1 cellular context compared by ENCODE assay signal in the genomic region with DNA sequence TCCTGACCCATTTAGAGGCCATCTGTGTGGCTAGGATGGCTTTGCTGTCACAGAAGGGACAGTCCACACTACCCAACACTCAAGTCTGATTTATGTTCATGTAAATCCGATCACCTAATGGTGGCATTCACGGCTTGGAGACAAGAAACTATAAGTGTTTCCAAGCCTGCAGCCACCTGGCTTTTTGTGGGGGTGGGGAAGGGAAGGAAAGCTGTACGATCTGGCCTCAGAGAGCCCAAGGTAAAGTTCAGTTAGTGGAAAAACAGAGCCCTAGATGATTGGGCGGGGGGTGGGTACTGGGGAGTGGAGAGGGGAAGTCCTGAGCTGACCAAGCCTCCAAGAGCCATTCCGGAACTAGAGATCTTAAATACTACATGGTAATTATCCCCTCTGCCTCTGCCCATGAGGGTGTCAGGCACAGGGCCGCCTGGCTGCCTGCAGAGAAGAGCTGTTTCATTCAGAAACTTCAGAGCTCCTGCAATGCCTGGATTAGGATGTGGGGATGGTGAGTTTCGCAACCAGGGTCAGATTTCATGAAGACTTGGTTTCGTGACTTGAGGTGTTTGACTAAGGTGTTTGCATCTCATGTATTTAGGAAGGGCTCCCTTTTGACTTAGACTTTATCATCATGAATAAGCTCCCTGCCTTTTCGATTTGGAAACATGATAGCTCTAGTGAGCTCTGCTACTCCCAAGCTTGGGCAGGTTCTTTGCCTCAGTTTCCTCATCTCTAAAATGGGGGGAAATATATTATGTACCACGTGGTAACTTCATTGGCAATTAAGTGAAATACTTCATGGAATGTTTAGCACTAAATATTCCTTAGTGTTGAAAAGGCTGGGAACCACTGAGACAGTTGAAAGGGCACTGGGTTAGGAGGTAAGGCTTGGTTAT.
A peak's percentile ranks its signal among the peaks of the same experiment; 100 is the strongest.
TF ChIP-seq lines count a peak whose summit lies in the region.

No MANE protein-coding gene starts in this region.

TF ChIP-seq in HepG2, 621 proteins besides CTCF, POLR2A, EP300 and RAD21:
- no peak for TF ChIP-seq ZNF564 (CRISPR knock-in tag; IDR thresholded peaks at IDR 0.05)
- TF ChIP-seq, protein P1, sequence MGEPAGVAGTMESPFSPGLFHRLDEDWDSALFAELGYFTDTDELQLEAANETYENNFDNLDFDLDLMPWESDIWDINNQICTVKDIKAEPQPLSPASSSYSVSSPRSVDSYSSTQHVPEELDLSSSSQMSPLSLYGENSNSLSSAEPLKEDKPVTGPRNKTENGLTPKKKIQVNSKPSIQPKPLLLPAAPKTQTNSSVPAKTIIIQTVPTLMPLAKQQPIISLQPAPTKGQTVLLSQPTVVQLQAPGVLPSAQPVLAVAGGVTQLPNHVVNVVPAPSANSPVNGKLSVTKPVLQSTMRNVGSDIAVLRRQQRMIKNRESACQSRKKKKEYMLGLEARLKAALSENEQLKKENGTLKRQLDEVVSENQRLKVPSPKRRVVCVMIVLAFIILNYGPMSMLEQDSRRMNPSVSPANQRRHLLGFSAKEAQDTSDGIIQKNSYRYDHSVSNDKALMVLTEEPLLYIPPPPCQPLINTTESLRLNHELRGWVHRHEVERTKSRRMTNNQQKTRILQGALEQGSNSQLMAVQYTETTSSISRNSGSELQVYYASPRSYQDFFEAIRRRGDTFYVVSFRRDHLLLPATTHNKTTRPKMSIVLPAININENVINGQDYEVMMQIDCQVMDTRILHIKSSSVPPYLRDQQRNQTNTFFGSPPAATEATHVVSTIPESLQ (CRISPR knock-in tag; conservative IDR thresholded peaks at IDR 0.05), result no peak
- TF ChIP-seq NFKB2 (CRISPR knock-in tag; IDR thresholded peaks at IDR 0.05; ENCODE audit: borderline replicate concordance), result no peak
- no peak for TF ChIP-seq NFIB (CRISPR knock-in tag; IDR thresholded peaks at IDR 0.05; ENCODE audit: borderline replicate concordance)
- TF ChIP-seq KLF15 (CRISPR knock-in tag; IDR thresholded peaks at IDR 0.05; ENCODE audit: borderline replicate concordance), result no peak
- no peak for TF ChIP-seq MTF1 (CRISPR knock-in tag; IDR thresholded peaks at IDR 0.05)
- peak; percentile 9 for TF ChIP-seq TEAD3 (CRISPR knock-in tag; optimal IDR thresholded peaks at IDR 0.05; ENCODE audit: borderline replicate concordance)
- 0 out of 2 replicates have a peak, but pooled peaks have one; percentile 15 for TF ChIP-seq ZNF331 (CRISPR knock-in tag; IDR thresholded peaks at IDR 0.05)
- TF ChIP-seq ZNF558 (CRISPR knock-in tag; IDR thresholded peaks at IDR 0.05; ENCODE audit: borderline replicate concordance), result 0 out of 2 replicates have a peak, but pooled peaks have one; percentile 34
- 0 out of 2 replicates have a peak, but pooled peaks have one; percentile 38 for TF ChIP-seq PHF20 (CRISPR knock-in tag; IDR thresholded peaks at IDR 0.05)
- TF ChIP-seq SIX4 (CRISPR knock-in tag; IDR thresholded peaks at IDR 0.05), result peak; percentile 91
- no peak for TF ChIP-seq SRSF1 (optimal IDR thresholded peaks at IDR 0.05; ENCODE audit: low read depth, low read length)
- TF ChIP-seq SIX1 (CRISPR knock-in tag; IDR thresholded peaks at IDR 0.05; ENCODE audit: borderline replicate concordance), result peak; percentile 78; the same call in 1 of the 2 replicates
- TF ChIP-seq ZBTB7B (CRISPR knock-in tag; IDR thresholded peaks at IDR 0.05), result peak; percentile 21; the same call in 1 of the 2 replicates
- 0 out of 2 replicates have a peak, but pooled peaks have one; percentile 35 for TF ChIP-seq ZMYM4 (CRISPR knock-in tag; IDR thresholded peaks at IDR 0.05)
- TF ChIP-seq MYNN (CRISPR knock-in tag; IDR thresholded peaks at IDR 0.05; ENCODE audit: low read depth), result no peak
- TF ChIP-seq HNF4A (CRISPR knock-in tag; IDR thresholded peaks at IDR 0.05), result 0 out of 2 replicates have a peak, but pooled peaks have one; percentile 4
- TF ChIP-seq, protein P2, sequence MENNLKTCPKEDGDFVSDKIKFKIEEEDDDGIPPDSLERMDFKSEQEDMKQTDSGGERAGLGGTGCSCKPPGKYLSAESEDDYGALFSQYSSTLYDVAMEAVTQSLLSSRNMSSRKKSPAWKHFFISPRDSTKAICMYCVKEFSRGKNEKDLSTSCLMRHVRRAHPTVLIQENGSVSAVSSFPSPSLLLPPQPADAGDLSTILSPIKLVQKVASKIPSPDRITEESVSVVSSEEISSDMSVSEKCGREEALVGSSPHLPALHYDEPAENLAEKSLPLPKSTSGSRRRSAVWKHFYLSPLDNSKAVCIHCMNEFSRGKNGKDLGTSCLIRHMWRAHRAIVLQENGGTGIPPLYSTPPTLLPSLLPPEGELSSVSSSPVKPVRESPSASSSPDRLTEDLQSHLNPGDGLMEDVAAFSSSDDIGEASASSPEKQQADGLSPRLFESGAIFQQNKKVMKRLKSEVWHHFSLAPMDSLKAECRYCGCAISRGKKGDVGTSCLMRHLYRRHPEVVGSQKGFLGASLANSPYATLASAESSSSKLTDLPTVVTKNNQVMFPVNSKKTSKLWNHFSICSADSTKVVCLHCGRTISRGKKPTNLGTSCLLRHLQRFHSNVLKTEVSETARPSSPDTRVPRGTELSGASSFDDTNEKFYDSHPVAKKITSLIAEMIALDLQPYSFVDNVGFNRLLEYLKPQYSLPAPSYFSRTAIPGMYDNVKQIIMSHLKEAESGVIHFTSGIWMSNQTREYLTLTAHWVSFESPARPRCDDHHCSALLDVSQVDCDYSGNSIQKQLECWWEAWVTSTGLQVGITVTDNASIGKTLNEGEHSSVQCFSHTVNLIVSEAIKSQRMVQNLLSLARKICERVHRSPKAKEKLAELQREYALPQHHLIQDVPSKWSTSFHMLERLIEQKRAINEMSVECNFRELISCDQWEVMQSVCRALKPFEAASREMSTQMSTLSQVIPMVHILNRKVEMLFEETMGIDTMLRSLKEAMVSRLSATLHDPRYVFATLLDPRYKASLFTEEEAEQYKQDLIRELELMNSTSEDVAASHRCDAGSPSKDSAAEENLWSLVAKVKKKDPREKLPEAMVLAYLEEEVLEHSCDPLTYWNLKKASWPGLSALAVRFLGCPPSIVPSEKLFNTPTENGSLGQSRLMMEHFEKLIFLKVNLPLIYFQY (CRISPR knock-in tag; IDR thresholded peaks at IDR 0.05; ENCODE audit: borderline replicate concordance), result no peak
- no peak for TF ChIP-seq ZNF891 (CRISPR knock-in tag; IDR thresholded peaks at IDR 0.05)
- peak; percentile 80 for TF ChIP-seq CEBPG (CRISPR knock-in tag; IDR thresholded peaks at IDR 0.05)
- TF ChIP-seq ZNF629 (CRISPR knock-in tag; conservative IDR thresholded peaks at IDR 0.05), result peak; percentile 78
- TF ChIP-seq, protein P3, sequence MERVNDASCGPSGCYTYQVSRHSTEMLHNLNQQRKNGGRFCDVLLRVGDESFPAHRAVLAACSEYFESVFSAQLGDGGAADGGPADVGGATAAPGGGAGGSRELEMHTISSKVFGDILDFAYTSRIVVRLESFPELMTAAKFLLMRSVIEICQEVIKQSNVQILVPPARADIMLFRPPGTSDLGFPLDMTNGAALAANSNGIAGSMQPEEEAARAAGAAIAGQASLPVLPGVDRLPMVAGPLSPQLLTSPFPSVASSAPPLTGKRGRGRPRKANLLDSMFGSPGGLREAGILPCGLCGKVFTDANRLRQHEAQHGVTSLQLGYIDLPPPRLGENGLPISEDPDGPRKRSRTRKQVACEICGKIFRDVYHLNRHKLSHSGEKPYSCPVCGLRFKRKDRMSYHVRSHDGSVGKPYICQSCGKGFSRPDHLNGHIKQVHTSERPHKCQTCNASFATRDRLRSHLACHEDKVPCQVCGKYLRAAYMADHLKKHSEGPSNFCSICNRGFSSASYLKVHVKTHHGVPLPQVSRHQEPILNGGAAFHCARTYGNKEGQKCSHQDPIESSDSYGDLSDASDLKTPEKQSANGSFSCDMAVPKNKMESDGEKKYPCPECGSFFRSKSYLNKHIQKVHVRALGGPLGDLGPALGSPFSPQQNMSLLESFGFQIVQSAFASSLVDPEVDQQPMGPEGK (CRISPR knock-in tag; IDR thresholded peaks at IDR 0.05), result 0 out of 2 replicates have a peak, but pooled peaks have one; percentile 12
- peak; percentile 87 for TF ChIP-seq CEBPB (IDR thresholded peaks at IDR 0.05; ENCODE audit: borderline replicate concordance, low read depth, low read length)
- TF ChIP-seq SPEN (CRISPR knock-in tag; IDR thresholded peaks at IDR 0.05; ENCODE audit: low read depth), result 0 out of 2 replicates have a peak, but pooled peaks have one; percentile 21
TF ChIP-seq in HepG2: peak in this region for 14.
